ENCODE assay signal across 20 cellular contexts in the genomic region with DNA sequence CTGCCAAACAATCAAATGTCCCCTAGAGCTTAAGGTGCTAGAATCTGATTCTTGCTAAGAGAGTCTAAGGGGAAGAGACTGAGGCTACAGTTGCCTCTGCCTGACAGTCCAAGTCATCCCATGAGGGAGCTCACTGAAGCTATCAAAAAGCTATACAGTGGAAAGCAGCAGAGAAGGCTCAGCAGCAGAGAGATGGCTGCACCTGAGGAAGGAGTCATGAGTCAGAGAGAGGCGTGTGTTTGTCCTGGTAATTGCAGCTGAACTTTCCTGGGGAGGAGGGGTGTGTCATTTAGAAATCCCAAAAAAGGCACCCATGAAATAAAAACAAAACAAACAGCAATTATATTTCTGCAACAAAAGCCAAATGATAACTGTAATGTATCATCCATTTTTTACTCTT.
DNase-seq lines count a peak whose midpoint lies in the region; ATAC-seq, FAIRE-seq and TF ChIP-seq lines count a peak whose summit lies in the region.
"Had no signal": no experiment of that assay in that cellular context is flagged by ENCODE, and none has a peak within 500 bp of the region (broad histone marks: within the 10 kb centered on the region; RNA-seq: fewer than 3 reads in every experiment).

No MANE protein-coding gene starts in this region.

- no peak overlapping the region for H2AK5ac ChIP-seq in H1 (ENCODE audit: low read depth, low read length)

- no peaks in the 10 kb centered on the region for H3K79me2 ChIP-seq in H1 (ENCODE audit: control insufficient read depth in 1 of 2, insufficient read depth in 2 of 2, low read length in 2 of 2)

- no peak overlapping the region for H4K91ac ChIP-seq in H1 (replicated peaks; ENCODE audit: insufficient read length, low read length)

- no peak overlapping the region for H2BK20ac ChIP-seq in H1 (ENCODE audit: low read length)

- no peak overlapping the region for H3K27ac ChIP-seq in H1 (ENCODE audit: low read depth, low read length)
- H3K27ac ChIP-seq: 22Rv1, KMS-11 had no signal

- no peak overlapping the region for H4K5ac ChIP-seq in H1 (ENCODE audit: insufficient read length, low read depth, low read length)

- 0 out of 2 replicates have a peak overlapping the region, but pooled peaks have one; percentile 38 for H2AFZ ChIP-seq in H1 (ENCODE audit: low read length)

- no peak for FAIRE-seq in H1 (lab: Jason Lieb, UNC)
- FAIRE-seq: G401.6, HepG2 had no signal

- no peak overlapping the region for H3K18ac ChIP-seq in H1 (ENCODE audit: extremely low read depth, low read length)

- H2BK12ac ChIP-seq in H1 (ENCODE audit: low read depth, low read length), result no peak overlapping the region

- TF ChIP-seq RAD21 in H1 (IDR thresholded peaks at IDR 0.05 in 1 of 2, conservative IDR thresholded peaks at IDR 0.05 in 1 of 2; ENCODE audit: low read depth in 2 of 2, low read length in 2 of 2), result no peak

- H2BK5ac ChIP-seq in H1 (ENCODE audit: low read depth, low read length), result no peak overlapping the region

- no peak overlapping the region for H3K9ac ChIP-seq in H1 (replicated peaks in 1 of 4; ENCODE audit: extremely low read depth in 1 of 4, low read depth in 3 of 4, low read length in 3 of 4)
- H3K9ac ChIP-seq: KMS-11 had no signal

- H3K14ac ChIP-seq in H1 (ENCODE audit: insufficient read length), result no peak overlapping the region

- H3K4me2 ChIP-seq in H1 (ENCODE audit: insufficient read depth in 1 of 2, low read depth in 2 of 2, low read length in 2 of 2), result no peak overlapping the region
- H3K4me2 ChIP-seq: KMS-11 had no signal

- no peak overlapping the region for H2BK120ac ChIP-seq in H1 (replicated peaks; ENCODE audit: low read depth, low read length)

- TF ChIP-seq POLR2A in H1 (IDR thresholded peaks at IDR 0.05; ENCODE audit: control extremely low read depth in 1 of 2, low read depth in 2 of 2, low read length in 2 of 2), result no peak

- CTCF ChIA-PET in H1 (lab: Charles Lee; ENCODE audit: partially characterized antibody), result no interaction called here

- WGBS in H1 (ENCODE audit: extremely low coverage in 1 of 2, insufficient coverage in 1 of 2, insufficient read length in 1 of 2, insufficient replicate concordance in 2 of 2, low coverage in 1 of 2, low lambda C conversion rate in 2 of 2, missing lambda C conversion rate in 1 of 2), 2 experiments, result 23% methylated on average over 1 of the region's 1 CpG; no CpG with 5 or more reads in 1 of the 2 experiments

- H3K4me3 ChIP-seq in H1 (ENCODE audit: extremely low read depth in 1 of 4, insufficient read depth in 2 of 4, low read depth in 3 of 4, low read length in 4 of 4) (no peak overlapping the region), mucosa of descending colon (no peak overlapping the region)

- no peak for TF ChIP-seq EP300 in H1 (IDR thresholded peaks at IDR 0.05; ENCODE audit: borderline replicate concordance in 1 of 2, low read depth in 2 of 2, low read length in 2 of 2)

- DNase-seq in DMS53 (lab: John Stamatoyannopoulos, UW), result peak; percentile 30
- no peak for DNase-seq in DMS53 treated with DMSO at 0.1 percent for 48 hours (lab: John Stamatoyannopoulos, UW; ENCODE audit: unreplicated experiment)
- peak; percentile 89 for DNase-seq in NCI-H69 (lab: John Stamatoyannopoulos, UW)
- no peak for DNase-seq in H1 (ENCODE audit: low read depth in 1 of 2, low spot score in 2 of 2)
- DNase-seq in mucosa of descending colon, result no peak
- no peak for DNase-seq in RKO (ENCODE audit: low spot score)
- DNase-seq: BE2C; CD4-positive, alpha-beta T cell; DMS79 treated with DMSO at 0.1 percent for 48 hours; H9; NCI-H1092; NCI-H187 treated with DMSO at 0.1 percent for 48 hours; NCI-H526 treated with DMSO at 0.1 percent for 48 hours had no signal

- H3K23me2 ChIP-seq in H1 (ENCODE audit: low read depth, low read length), result no peaks in the 10 kb centered on the region

- H3K9me3 ChIP-seq in H1 (ENCODE audit: insufficient read depth in 2 of 2, low read depth in 1 of 2, low read length in 1 of 2) (no peaks in the 10 kb centered on the region), mucosa of descending colon (no peaks in the 10 kb centered on the region)
- H3K9me3 ChIP-seq: BE2C had no signal

- no peak for TF ChIP-seq CTCF in H1 (IDR thresholded peaks at IDR 0.05; ENCODE audit: control extremely low read depth in 1 of 3, insufficient read depth in 1 of 3, low read depth in 1 of 3, low read length in 3 of 3)
- TF ChIP-seq CTCF in mucosa of descending colon (IDR thresholded peaks at IDR 0.05), result no peak

- H4K8ac ChIP-seq in H1 (ENCODE audit: extremely low read depth, insufficient read depth, low read length), result no peak overlapping the region

- intact Hi-C loops in mucosa of descending colon (cut with DNase I, micrococcal nuclease), result no loop called here

- H3K36me3 ChIP-seq in H1 (ENCODE audit: control insufficient read depth in 2 of 4, insufficient read depth in 4 of 4, low read length in 3 of 4) (no peaks in the 10 kb centered on the region), mucosa of descending colon (ENCODE audit: low read depth) (no peaks in the 10 kb centered on the region)
- H3K36me3 ChIP-seq: BE2C had no signal

- H3K23ac ChIP-seq in H1 (ENCODE audit: insufficient read length), result no peak overlapping the region

- H3K4me1 ChIP-seq in H1 (replicated peaks in 1 of 4; ENCODE audit: control insufficient read depth in 3 of 4, insufficient read depth in 4 of 4, low read length in 3 of 4) (peaks cover 0 to 6% (median 2%) of the 10 kb centered on the region in 4 experiments; a peak in 2 of 7 replicates), mucosa of descending colon (ENCODE audit: low read depth) (no peaks in the 10 kb centered on the region)
- H3K4me1 ChIP-seq: BE2C had no signal

- POLR2A ChIA-PET in H1 (lab: Charles Lee; ENCODE audit: partially characterized antibody), result no interaction called here

- no peak overlapping the region for H3K56ac ChIP-seq in H1 (replicated peaks; ENCODE audit: insufficient read length, low read depth, low read length)

- no peaks in the 10 kb centered on the region for H3K27me3 ChIP-seq in H1 (replicated peaks in 1 of 4; ENCODE audit: control insufficient read depth in 3 of 4, extremely low read depth in 1 of 4, insufficient read depth in 3 of 4, low read length in 3 of 4)
- H3K27me3 ChIP-seq: BE2C had no signal

- H2BK15ac ChIP-seq in H1 (ENCODE audit: low read length), result no peak overlapping the region

- no peaks in the 10 kb centered on the region for H4K20me1 ChIP-seq in H1 (replicated peaks in 1 of 2; ENCODE audit: control insufficient read depth in 1 of 2, insufficient read depth in 2 of 2, low read length in 2 of 2)

- ATAC-seq in mucosa of descending colon, result peak; percentile 75
- ATAC-seq in HG03571 (IDR thresholded peaks at IDR 0.05; ENCODE audit: unreplicated experiment), result no peak
- ATAC-seq in HG02798 (IDR thresholded peaks at IDR 0.05; ENCODE audit: poor library complexity, unreplicated experiment), result no peak
- ATAC-seq: HepG2, Right ventricle myocardium inferior had no signal

- H3K4ac ChIP-seq in H1 (replicated peaks; ENCODE audit: insufficient read length, low read depth, low read length), result no peak overlapping the region

- no peaks in the 10 kb centered on the region for H3K79me1 ChIP-seq in H1 (ENCODE audit: low read depth, low read length)

TF ChIP-seq in H1, 55 proteins besides CTCF, POLR2A, EP300 and RAD21:
- no peak for TF ChIP-seq KDM1A (IDR thresholded peaks at IDR 0.05; ENCODE audit: borderline replicate concordance, low read length)
- TF ChIP-seq KDM4A (IDR thresholded peaks at IDR 0.05; ENCODE audit: low read depth, low read length, severe bottlenecking), result no peak
- no peak for TF ChIP-seq TCF12 (IDR thresholded peaks at IDR 0.05; ENCODE audit: low read depth, low read length)
- TF ChIP-seq USF2 (IDR thresholded peaks at IDR 0.05; ENCODE audit: low read length), result no peak
- no peak for TF ChIP-seq CHD1 (IDR thresholded peaks at IDR 0.05; ENCODE audit: low read depth, low read length)
- no peak for TF ChIP-seq SRF (IDR thresholded peaks at IDR 0.05; ENCODE audit: low read depth, low read length)
- TF ChIP-seq BRCA1 (IDR thresholded peaks at IDR 0.05; ENCODE audit: low read depth, low read length), result no peak
- no peak for TF ChIP-seq GABPA (IDR thresholded peaks at IDR 0.05; ENCODE audit: borderline replicate concordance, insufficient read depth, low read length)
- no peak for TF ChIP-seq PHF8 (conservative IDR thresholded peaks at IDR 0.05; ENCODE audit: low read depth, low read length)
- TF ChIP-seq EZH2 (IDR thresholded peaks at IDR 0.05; ENCODE audit: low read depth, low read length, severe bottlenecking), result no peak
- TF ChIP-seq FOSL1 (IDR thresholded peaks at IDR 0.05; ENCODE audit: insufficient read depth, low read depth, low read length), result no peak
- no peak for TF ChIP-seq MAFK (IDR thresholded peaks at IDR 0.05; ENCODE audit: low read depth, low read length)
- TF ChIP-seq CEBPB (IDR thresholded peaks at IDR 0.05; ENCODE audit: low read depth, low read length), result no peak
- no peak for TF ChIP-seq SIX5 (IDR thresholded peaks at IDR 0.05; ENCODE audit: low read depth, low read length)
- TF ChIP-seq GTF2F1 (IDR thresholded peaks at IDR 0.05; ENCODE audit: borderline replicate concordance, low read depth, low read length), result no peak
- TF ChIP-seq E2F6 (IDR thresholded peaks at IDR 0.05), result no peak
- no peak for TF ChIP-seq ASH2L (IDR thresholded peaks at IDR 0.05; ENCODE audit: low read length)
- no peak for TF ChIP-seq ATF3 (IDR thresholded peaks at IDR 0.05; ENCODE audit: insufficient read depth, low read depth, low read length)
TF ChIP-seq in H1: peak in this region for 0.

Comparison
In these comparisons a context has a peak if more than half of its experiments do, and no peak if none do; other contexts are left out.
1. DNase-seq: peak in DMS53 (single experiment) and NCI-H69 (single experiment); none in DMS53 treated with DMSO at 0.1 percent for 48 hours (single experiment), H1 (0 of 2), mucosa of descending colon (0 of 3) and RKO (single experiment).